In genomic region chr2:128348505-128349065, GRCh38 we compare ENCODE assay signal across 17 cellular contexts. TPM values are rescaled to one million over a fixed set of nuclear protein-coding genes. Genes with fewer than 3 reads are reported as not detected.
DNase-seq lines count a peak whose midpoint lies in the region; ATAC-seq and TF ChIP-seq lines count a peak whose summit lies in the region.
"Had no signal": no experiment of that assay in that cellular context is flagged by ENCODE, and none has a peak within 500 bp of the region (broad histone marks: within the 10 kb centered on the region; RNA-seq: fewer than 3 reads in every experiment).

No MANE protein-coding gene starts in this region.

- H3K14ac ChIP-seq in neuronal stem cell (ENCODE audit: low read length) = peak overlapping the region; percentile 72

- TF ChIP-seq POLR2A in esophagus squamous epithelium (IDR thresholded peaks at IDR 0.05) (no peak), transverse colon (IDR thresholded peaks at IDR 0.05) (no peak)

- no peak for ATAC-seq in SK-N-SH treated with all-trans-retinoic acid at 6 μM for 48 hours
- ATAC-seq in GM19351 (IDR thresholded peaks at IDR 0.05; ENCODE audit: unreplicated experiment) = no peak
- ATAC-seq: activated CD4-positive, alpha-beta T cell treated with anti-CD3 and anti-CD28 coated beads for 36 hours had no signal

- H2BK120ac ChIP-seq in neuronal stem cell (ENCODE audit: low read depth, low read length) = no peak overlapping the region

- no peak overlapping the region for H2BK12ac ChIP-seq in neuronal stem cell (ENCODE audit: low read length)

- H3K27me3 ChIP-seq in SK-N-SH (ENCODE audit: insufficient read depth) = no peaks in the 10 kb centered on the region
- H3K27me3 ChIP-seq in esophagus squamous epithelium = no peaks in the 10 kb centered on the region
- no peaks in the 10 kb centered on the region for H3K27me3 ChIP-seq in neuronal stem cell (ENCODE audit: control insufficient read depth in 3 of 3, insufficient read depth in 3 of 3, low read depth in 1 of 3, low read length in 3 of 3)
- H3K27me3 ChIP-seq in transverse colon = no peaks in the 10 kb centered on the region
- H3K27me3 ChIP-seq: neutrophil had no signal

- POLR2A ChIA-PET in SK-N-SH (lab: Yijun Ruan, JAX) = interaction anchor here (0.6 to 1.3 kb wide), 4 partner anchors 13 to 101 kb away, joined by 3 to 6 read pairs (median 4); no protein-coding TSS in a partner anchor
- POLR2A ChIA-PET in OCI-LY7 (lab: Charles Lee) = no interaction called here

- CTCF ChIA-PET in SK-N-SH (lab: Yijun Ruan, JAX) = interaction anchor here (0.7 to 1.2 kb wide), 4 partner anchors 9 to 96 kb away, joined by 3 to 5 read pairs (median 4); no protein-coding TSS in a partner anchor
- CTCF ChIA-PET in OCI-LY7 (lab: Charles Lee; ENCODE audit: unreplicated experiment) = no interaction called here

- H3K4ac ChIP-seq in neuronal stem cell (ENCODE audit: low read length) = no peak overlapping the region

- H3K9me3 ChIP-seq in SK-N-SH = no peaks in the 10 kb centered on the region
- peaks cover 0 to 13% (median 0%) of the 10 kb centered on the region in 3 donors for H3K9me3 ChIP-seq in esophagus squamous epithelium
- H3K9me3 ChIP-seq in neuronal stem cell (replicated peaks in 1 of 2; ENCODE audit: control insufficient read depth in 2 of 2, insufficient read depth in 1 of 2, low read depth in 1 of 2, low read length in 2 of 2) = peaks cover 8 to 20% of the 10 kb centered on the region in 2 donors
- no peaks in the 10 kb centered on the region for H3K9me3 ChIP-seq in transverse colon
- no peaks in the 10 kb centered on the region for H3K9me3 ChIP-seq in OCI-LY7 (ENCODE audit: low read length)
- H3K9me3 ChIP-seq: neutrophil had no signal

- H2BK15ac ChIP-seq in neuronal stem cell (ENCODE audit: low read length) = no peak overlapping the region

- in situ Hi-C loops in transverse colon (cut with MboI; ENCODE audit: low pct_ligation_motif_present in 1 of 4, low pct_unique_long_range_greater_than_20kb in 1 of 4, low sequenced_read_pairs in 3 of 4) = no loop called here

- no TSS peak for BruUV-seq in OCI-LY7 (replicated peaks; lab: Mats Ljungman, UMichigan)

- DNase-seq in SK-N-SH = no peak
- DNase-seq in esophagus squamous epithelium (lab: John Stamatoyannopoulos, UW) = no peak
- no peak for DNase-seq in neuronal stem cell (ENCODE audit: low spot score)
- DNase-seq in transverse colon = no peak
- DNase-seq in dedifferentiated amniotic fluid mesenchymal stem cell (ENCODE audit: extremely low spot score) = no peak
- no peak for DNase-seq in OCI-LY7 (ENCODE audit: low spot score)
- DNase-seq: activated CD4-positive, alpha-beta T cell treated with anti-CD3 and anti-CD28 coated beads for 36 hours; activated naive CD8-positive, alpha-beta T cell treated with anti-CD3 and anti-CD28 coated beads, Interleukin-2, amount 10 ng/mL, durations not matched to agents 7 days and 5 days; activated T-cell treated with anti-CD3 and anti-CD28 coated beads, Interleukin-2, amount 50 U/mL, for 24 hours; NCI-H1930; NCI-H748 treated with DMSO at 0.1 percent for 48 hours; RPMI8226 had no signal

- H3K4me3 ChIP-seq in SK-N-SH (ENCODE audit: low read depth in 2 of 2, low read length in 1 of 2) (no peak overlapping the region), esophagus squamous epithelium (no peak overlapping the region), neuronal stem cell (ENCODE audit: low read length in 2 of 2) (no peak overlapping the region), transverse colon (no peak overlapping the region), OCI-LY7 (ENCODE audit: low read depth, low read length, poor library complexity, severe bottlenecking) (no peak overlapping the region)

- H4K20me1 ChIP-seq in SK-N-SH (ENCODE audit: insufficient read depth) (no peaks in the 10 kb centered on the region), OCI-LY7 (ENCODE audit: insufficient read depth, low read length) (no peaks in the 10 kb centered on the region)

- H3K4me1 ChIP-seq in SK-N-SH (ENCODE audit: control insufficient read depth in 1 of 2, insufficient read depth in 2 of 2, low read depth in 1 of 2, low read length in 1 of 2) = peaks cover 9 to 25% of the 10 kb centered on the region in 2 experiments; a peak in 2 of 4 replicates
- H3K4me1 ChIP-seq in esophagus squamous epithelium = peaks cover 14 to 31% (median 17%) of the 10 kb centered on the region in 3 donors
- H3K4me1 ChIP-seq in neuronal stem cell (ENCODE audit: control insufficient read depth in 2 of 2, insufficient read depth in 1 of 2, low read depth in 1 of 2, low read length in 2 of 2) = peaks cover 7 to 11% of the 10 kb centered on the region in 2 donors
- peaks cover 9 to 14% (median 11%) of the 10 kb centered on the region in 4 donors for H3K4me1 ChIP-seq in transverse colon
- no peaks in the 10 kb centered on the region for H3K4me1 ChIP-seq in OCI-LY7 (ENCODE audit: insufficient read depth, low read length, poor library complexity, severe bottlenecking)

- H3K23ac ChIP-seq in neuronal stem cell (ENCODE audit: low read depth, low read length, poor library complexity) = no peak overlapping the region

- peak overlapping the region; percentile 5 for H3K18ac ChIP-seq in neuronal stem cell (ENCODE audit: low read length)

- H3K36me3 ChIP-seq in SK-N-SH (replicated peaks in 1 of 2; ENCODE audit: control insufficient read depth in 1 of 2, insufficient read depth in 2 of 2, low read length in 1 of 2) (no peaks in the 10 kb centered on the region), esophagus squamous epithelium (no peaks in the 10 kb centered on the region), neuronal stem cell (replicated peaks in 1 of 2; ENCODE audit: control insufficient read depth in 2 of 2, insufficient read depth in 2 of 2, low read length in 2 of 2) (no peaks in the 10 kb centered on the region), transverse colon (no peaks in the 10 kb centered on the region), OCI-LY7 (ENCODE audit: insufficient read depth, low read length) (no peaks in the 10 kb centered on the region)
- H3K36me3 ChIP-seq: neutrophil had no signal

- TF ChIP-seq EP300 in SK-N-SH (IDR thresholded peaks at IDR 0.05; ENCODE audit: borderline replicate concordance in 1 of 2, low read depth in 1 of 2, low read length in 1 of 2) = no peak
- no peak for TF ChIP-seq EP300 in transverse colon (IDR thresholded peaks at IDR 0.05; ENCODE audit: low read depth)

- 0 out of 2 replicates have a peak overlapping the region, but pooled peaks have one; percentile 17 for H3K4me2 ChIP-seq in SK-N-SH
- H3K4me2 ChIP-seq in neuronal stem cell (ENCODE audit: insufficient read depth, low read length, poor library complexity, severe bottlenecking) = no peak overlapping the region
- H3K4me2 ChIP-seq in OCI-LY7 (ENCODE audit: low read length) = no peak overlapping the region

- H3K79me1 ChIP-seq in neuronal stem cell (ENCODE audit: low read depth, low read length) = no peaks in the 10 kb centered on the region

- H3K9me2 ChIP-seq in SK-N-SH (no peaks in the 10 kb centered on the region), OCI-LY7 (ENCODE audit: insufficient read depth, low read length) (no peaks in the 10 kb centered on the region)

- peak overlapping the region in 1 of 2 experiments; percentile 92; a peak in 2 of 4 replicates for H3K27ac ChIP-seq in SK-N-SH (ENCODE audit: low read depth in 2 of 2, low read length in 1 of 2)
- peak overlapping the region; percentile 41 to 77 (median 56) for H3K27ac ChIP-seq in esophagus squamous epithelium
- H3K27ac ChIP-seq in neuronal stem cell (replicated peaks; ENCODE audit: low read length) = no peak overlapping the region
- peak overlapping the region; percentile 59 to 71 (median 68) for H3K27ac ChIP-seq in transverse colon
- H3K27ac ChIP-seq in OCI-LY7 (ENCODE audit: low read depth, low read length, poor library complexity, severe bottlenecking) = no peak overlapping the region
- H3K27ac ChIP-seq: 22Rv1, epithelial cell of prostate, neutrophil had no signal

- TF ChIP-seq CTCF in SK-N-SH (IDR thresholded peaks at IDR 0.05) = no peak
- no peak for TF ChIP-seq CTCF in esophagus squamous epithelium (IDR thresholded peaks at IDR 0.05)
- no peak for TF ChIP-seq CTCF in transverse colon (IDR thresholded peaks at IDR 0.05)
- TF ChIP-seq CTCF in OCI-LY7 (conservative IDR thresholded peaks at IDR 0.05; ENCODE audit: low read length) = no peak

- H2BK5ac ChIP-seq in neuronal stem cell (ENCODE audit: low read length) = no peak overlapping the region

- H3K79me2 ChIP-seq in SK-N-SH (ENCODE audit: insufficient read depth) (no peaks in the 10 kb centered on the region), OCI-LY7 (ENCODE audit: insufficient read depth, low read depth, low read length) (no peaks in the 10 kb centered on the region)

- H3F3A ChIP-seq in SK-N-SH (replicated peaks; ENCODE audit: insufficient read depth) = no peaks in the 10 kb centered on the region

- 65% methylated on average over 5 of the region's 6 CpGs for WGBS in SK-N-SH (ENCODE audit: low lambda C conversion rate)
- WGBS in esophagus squamous epithelium, 2 donors = 43 to 58% methylated on average over 6 of the region's 6 CpGs
- no CpG with 5 or more reads among the region's 6 CpGs for WGBS in neuronal stem cell (ENCODE audit: extremely low coverage in 2 of 2, insufficient read length in 2 of 2, insufficient replicate concordance in 1 of 2), 2 donors
- WGBS in transverse colon (ENCODE audit: low coverage in 1 of 2), 2 donors = 60 to 61% methylated on average over 1 to 6 of the region's 6 CpGs

- H4K8ac ChIP-seq in neuronal stem cell (ENCODE audit: low read depth, low read length) = no peak overlapping the region

- peak overlapping the region; percentile 72; the same call in 1 of the 2 replicates for H2AFZ ChIP-seq in SK-N-SH (ENCODE audit: low read depth)
- H2AFZ ChIP-seq in neuronal stem cell (ENCODE audit: low read length) = peak overlapping the region; percentile 79
- H2AFZ ChIP-seq in OCI-LY7 (ENCODE audit: low read length) = no peak overlapping the region

- intact Hi-C loops in esophagus squamous epithelium (cut with DNase I) = no loop called here
- intact Hi-C loops in transverse colon (cut with DNase I; ENCODE audit: low total_unique reads) = no loop called here
- intact Hi-C loops in OCI-LY7 (cut with micrococcal nuclease; ENCODE audit: unreplicated experiment) = no loop called here

- no peak for TF ChIP-seq RAD21 in SK-N-SH (IDR thresholded peaks at IDR 0.05; ENCODE audit: low read length)

- no peak overlapping the region for H4K91ac ChIP-seq in neuronal stem cell (ENCODE audit: low read depth, low read length, poor library complexity)

- no peak overlapping the region for H2AK5ac ChIP-seq in neuronal stem cell (ENCODE audit: low read depth, low read length)

- H3K9ac ChIP-seq in SK-N-SH (no peak overlapping the region), neuronal stem cell (ENCODE audit: low read depth, low read length, poor library complexity) (no peak overlapping the region)

RNA-seq across cellular contexts. Expression of gene HS6ST1, which starts 29.9 kb away (rescaled TPM):
- 5.2 and 5.9 TPM in 2 replicates for polyA plus RNA-seq in SK-N-SH (2012; rRNA removed)
- polyA plus RNA-seq in SK-N-SH (2012; cell fraction: cytosol; rRNA removed) = 2.9 and 4.9 TPM in 2 replicates
- 3.4 and 3.8 TPM in 2 replicates for polyA plus RNA-seq in SK-N-SH (2012; cell fraction: nucleus; rRNA removed)
- total RNA-seq in esophagus squamous epithelium (10 to 100 TPM; 44.7 to 73.8 (median 56.8) TPM), transverse colon (10 to 100 TPM; 16.1 to 38.6 (median 26.5) TPM), OCI-LY7 (2022) (13.4 and 13.6 TPM in 2 replicates)
- polyA plus RNA-seq in neuronal stem cell (2013, experiment 1 of 2) = 32.8 TPM
- polyA plus RNA-seq in neuronal stem cell (2013, experiment 2 of 2) = 32.8 TPM
- 12.0 and 17.6 TPM in 2 replicates for total RNA-seq in OCI-LY7 (2014; rRNA removed; shearing (Covaris generic))

Comparison
In these comparisons a context has a peak if more than half of its experiments do, and no peak if none do; other contexts are left out.
1. H3K27ac ChIP-seq: peak in esophagus squamous epithelium (4 of 4) and transverse colon (4 of 4); none in neuronal stem cell (single experiment) and OCI-LY7 (single experiment).